2 cellular contexts compared by ENCODE assay signal in genomic region chr22:39095971-39096370, GRCh38.
TF ChIP-seq lines count a peak whose summit lies in the region.

No MANE protein-coding gene starts in this region.

TF ChIP-seq in IMR-90, 13 proteins besides CTCF, POLR2A, EP300 and RAD21:
- TF ChIP-seq CEBPB (IDR thresholded peaks at IDR 0.05; ENCODE audit: low read depth, low read length), result no peak
- TF ChIP-seq CHD1 (IDR thresholded peaks at IDR 0.05; ENCODE audit: low read depth, low read length), result no peak
- TF ChIP-seq BHLHE40 (IDR thresholded peaks at IDR 0.05; ENCODE audit: low read depth, low read length), result no peak
- no peak for TF ChIP-seq NFE2L2 (IDR thresholded peaks at IDR 0.05; ENCODE audit: low read depth, low read length)
- no peak for TF ChIP-seq MXI1 (IDR thresholded peaks at IDR 0.05; ENCODE audit: borderline replicate concordance, low read depth, low read length)
- TF ChIP-seq USF2 (IDR thresholded peaks at IDR 0.05; ENCODE audit: low read depth, low read length), result no peak
- no peak for TF ChIP-seq RCOR1 (IDR thresholded peaks at IDR 0.05; ENCODE audit: insufficient replicate concordance, low read length)
- no peak for TF ChIP-seq RFX5 (IDR thresholded peaks at IDR 0.05; ENCODE audit: low read depth, low read length)
- no peak for TF ChIP-seq MAFK (IDR thresholded peaks at IDR 0.05; ENCODE audit: low read depth, low read length)
- TF ChIP-seq, protein P1, sequence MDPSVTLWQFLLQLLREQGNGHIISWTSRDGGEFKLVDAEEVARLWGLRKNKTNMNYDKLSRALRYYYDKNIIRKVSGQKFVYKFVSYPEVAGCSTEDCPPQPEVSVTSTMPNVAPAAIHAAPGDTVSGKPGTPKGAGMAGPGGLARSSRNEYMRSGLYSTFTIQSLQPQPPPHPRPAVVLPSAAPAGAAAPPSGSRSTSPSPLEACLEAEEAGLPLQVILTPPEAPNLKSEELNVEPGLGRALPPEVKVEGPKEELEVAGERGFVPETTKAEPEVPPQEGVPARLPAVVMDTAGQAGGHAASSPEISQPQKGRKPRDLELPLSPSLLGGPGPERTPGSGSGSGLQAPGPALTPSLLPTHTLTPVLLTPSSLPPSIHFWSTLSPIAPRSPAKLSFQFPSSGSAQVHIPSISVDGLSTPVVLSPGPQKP (IDR thresholded peaks at IDR 0.05; ENCODE audit: borderline replicate concordance, low read depth, low read length), result no peak
- TF ChIP-seq SMC3 (IDR thresholded peaks at IDR 0.05; ENCODE audit: low read depth, low read length), result no peak
- no peak for TF ChIP-seq MAZ (IDR thresholded peaks at IDR 0.05; ENCODE audit: borderline replicate concordance, low read depth, low read length)
- TF ChIP-seq FOS (IDR thresholded peaks at IDR 0.05; ENCODE audit: low read depth, low read length), result no peak

TF ChIP-seq in GM12878, 131 proteins besides CTCF, POLR2A, EP300 and RAD21:
- TF ChIP-seq ZBTB40 (IDR thresholded peaks at IDR 0.05; ENCODE audit: borderline replicate concordance), result no peak
- peak; percentile 75; the same call in 1 of the 2 replicates for TF ChIP-seq SMARCA5 (IDR thresholded peaks at IDR 0.05)
